In genomic region chr10:42939685-42940366, GRCh38 we compare ENCODE assay signal across 20 cellular contexts.
A peak's percentile ranks its signal among the peaks of the same experiment; 100 is the strongest.
DNase-seq lines count a peak whose midpoint lies in the region; ATAC-seq and TF ChIP-seq lines count a peak whose summit lies in the region.
"Had no signal": no experiment of that assay in that cellular context is flagged by ENCODE, and none has a peak within 500 bp of the region (broad histone marks: within the 10 kb centered on the region; RNA-seq: fewer than 3 reads in every experiment).

No MANE protein-coding gene starts in this region.

- H3K4me3 ChIP-seq in right atrium auricular region (no peak overlapping the region), neuronal stem cell (ENCODE audit: low read length in 2 of 2) (no peak overlapping the region), upper lobe of right lung (no peak overlapping the region)
- H3K4me3 ChIP-seq: GM23248, SK-N-MC had no signal

- ATAC-seq in Right ventricle myocardium superior (ENCODE audit: poor library complexity) (no peak), upper lobe of right lung (no peak)

- H2BK12ac ChIP-seq in neuronal stem cell (ENCODE audit: low read length) = no peak overlapping the region

- H3K36me3 ChIP-seq in right atrium auricular region (no peaks in the 10 kb centered on the region), neuronal stem cell (replicated peaks in 1 of 2; ENCODE audit: control insufficient read depth in 2 of 2, insufficient read depth in 2 of 2, low read length in 2 of 2) (no peaks in the 10 kb centered on the region), upper lobe of right lung (no peaks in the 10 kb centered on the region)

- WGBS in neuronal stem cell (ENCODE audit: extremely low coverage in 2 of 2, insufficient read length in 2 of 2, insufficient replicate concordance in 1 of 2), 2 donors = no CpG with 5 or more reads among the region's 15 CpGs

- no peaks in the 10 kb centered on the region for H3K27me3 ChIP-seq in right atrium auricular region
- peaks cover 0 to 9% (median 2%) of the 10 kb centered on the region in 3 experiments for H3K27me3 ChIP-seq in neuronal stem cell (ENCODE audit: control insufficient read depth in 3 of 3, insufficient read depth in 3 of 3, low read depth in 1 of 3, low read length in 3 of 3)
- H3K27me3 ChIP-seq in upper lobe of right lung = peaks cover 6% of the 10 kb centered on the region

- H3K4me1 ChIP-seq in right atrium auricular region = no peaks in the 10 kb centered on the region
- H3K4me1 ChIP-seq in neuronal stem cell (ENCODE audit: control insufficient read depth in 2 of 2, insufficient read depth in 1 of 2, low read depth in 1 of 2, low read length in 2 of 2) = peaks cover 0 to 2% of the 10 kb centered on the region in 2 donors
- no peaks in the 10 kb centered on the region for H3K4me1 ChIP-seq in upper lobe of right lung

- peak overlapping the region; percentile 5 for H3K18ac ChIP-seq in neuronal stem cell (ENCODE audit: low read length)

- intact Hi-C loops in Right ventricle myocardium superior (cut with DNase I) = no loop called here
- intact Hi-C loops in upper lobe of right lung (cut with DNase I) = no loop called here

- no peak overlapping the region for H2BK15ac ChIP-seq in neuronal stem cell (ENCODE audit: low read length)

- H4K8ac ChIP-seq in neuronal stem cell (ENCODE audit: low read depth, low read length) = no peak overlapping the region

- peak overlapping the region; percentile 40 for H2AK5ac ChIP-seq in neuronal stem cell (ENCODE audit: low read depth, low read length)

- H3K14ac ChIP-seq in neuronal stem cell (ENCODE audit: low read length) = no peak overlapping the region

- no peak for TF ChIP-seq CTCF in right atrium auricular region (IDR thresholded peaks at IDR 0.05)
- no peak for TF ChIP-seq CTCF in GM13976 (IDR thresholded peaks at IDR 0.05; ENCODE audit: borderline replicate concordance, control extremely low read depth, extremely low read depth, insufficient read depth, missing control alignments)
- no peak for TF ChIP-seq CTCF in upper lobe of right lung (IDR thresholded peaks at IDR 0.05)
- no peak for TF ChIP-seq CTCF in RWPE1 (conservative IDR thresholded peaks at IDR 0.05; ENCODE audit: low read depth)

- CTCF ChIA-PET in RWPE1 (lab: Yijun Ruan, JAX) = no interaction called here

- H4K91ac ChIP-seq in neuronal stem cell (ENCODE audit: low read depth, low read length, poor library complexity) = no peak overlapping the region

- no peak overlapping the region for H3K4me2 ChIP-seq in neuronal stem cell (ENCODE audit: insufficient read depth, low read length, poor library complexity, severe bottlenecking)

- peak overlapping the region; percentile 24 for H2BK120ac ChIP-seq in neuronal stem cell (ENCODE audit: low read depth, low read length)

- H3K9me3 ChIP-seq in right atrium auricular region (no peaks in the 10 kb centered on the region), neuronal stem cell (replicated peaks in 1 of 2; ENCODE audit: control insufficient read depth in 2 of 2, insufficient read depth in 1 of 2, low read depth in 1 of 2, low read length in 2 of 2) (no peaks in the 10 kb centered on the region), upper lobe of right lung (no peaks in the 10 kb centered on the region)

- DNase-seq in right atrium auricular region (ENCODE audit: low spot score) = peak; percentile 34
- DNase-seq in Right ventricle myocardium superior = no peak
- DNase-seq in GM13976 (ENCODE audit: low spot score) = peak; percentile 11
- DNase-seq in neuronal stem cell (ENCODE audit: low spot score) = no peak
- DNase-seq in upper lobe of right lung = peak; percentile 46
- DNase-seq in RWPE1 (ENCODE audit: low spot score) = no peak
- DNase-seq in amygdala (lab: John Stamatoyannopoulos, UW) = no peak
- DNase-seq: CD4-positive, alpha-beta T cell; COR-L47; DMS 273 treated with DMSO at 0.1 percent for 48 hours; DMS79 treated with DMSO at 0.1 percent for 48 hours; GM23248; H9; HFFc6; Karpas-422; NCI-H1694; NCI-H2081 treated with DMSO at 0.1 percent for 48 hours; NCI-H446; NCI-H526 had no signal

- H3K9ac ChIP-seq in neuronal stem cell (ENCODE audit: low read depth, low read length, poor library complexity) = no peak overlapping the region
- H3K9ac ChIP-seq: GM23248 had no signal

- H2AFZ ChIP-seq in neuronal stem cell (ENCODE audit: low read length) = no peak overlapping the region
- H2AFZ ChIP-seq: GM23248 had no signal

- H3K27ac ChIP-seq in right atrium auricular region = no peak overlapping the region
- H3K27ac ChIP-seq in neuronal stem cell (replicated peaks; ENCODE audit: low read length) = no peak overlapping the region
- no peak overlapping the region for H3K27ac ChIP-seq in upper lobe of right lung
- no peak overlapping the region for H3K27ac ChIP-seq in RWPE1
- H3K27ac ChIP-seq: GM23248, SK-N-MC had no signal

- no peak overlapping the region for H2BK5ac ChIP-seq in neuronal stem cell (ENCODE audit: low read length)

- in situ Hi-C loops in GM13976 (cut with MboI; ENCODE audit: low sequenced_read_pairs, unreplicated experiment) = no loop called here

- H3K79me1 ChIP-seq in neuronal stem cell (ENCODE audit: low read depth, low read length) = no peaks in the 10 kb centered on the region

- POLR2A ChIA-PET in RWPE1 (lab: Yijun Ruan, JAX; ENCODE audit: low non-redundant PET) = no interaction called here

- H3K23ac ChIP-seq in neuronal stem cell (ENCODE audit: low read depth, low read length, poor library complexity) = no peak overlapping the region

- H3K4ac ChIP-seq in neuronal stem cell (ENCODE audit: low read length) = no peak overlapping the region

Comparison
In these comparisons a context has a peak if more than half of its experiments do, and no peak if none do; other contexts are left out.
1. DNase-seq: peak in right atrium auricular region (single experiment), GM13976 (single experiment) and upper lobe of right lung (single experiment); none in Right ventricle myocardium superior (single experiment), neuronal stem cell (single experiment), RWPE1 (single experiment) and amygdala (0 of 56).